ENCODE assay signal across 12 cellular contexts in the genomic region with DNA sequence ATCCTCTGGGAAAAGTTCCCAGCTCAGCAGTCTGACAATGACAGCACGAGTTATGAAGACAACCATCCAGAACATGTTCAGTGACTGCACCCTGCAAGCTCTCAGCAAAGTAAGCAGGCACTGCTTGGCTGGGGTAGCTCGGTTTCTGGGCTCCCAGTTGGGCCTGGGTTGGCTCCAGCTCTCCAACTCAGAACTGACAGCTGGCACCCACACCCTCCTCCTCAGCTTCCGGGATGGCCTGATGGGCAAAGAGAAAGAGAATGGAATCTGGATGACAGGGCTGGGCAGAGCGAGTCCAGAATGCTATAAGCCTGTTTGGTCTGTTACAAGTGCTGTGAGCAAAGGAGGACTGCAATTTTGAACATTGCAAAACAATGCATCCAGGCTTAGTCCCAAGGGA.
A peak's percentile ranks its signal among the peaks of the same experiment; 100 is the strongest.
DNase-seq lines count a peak whose midpoint lies in the region; TF ChIP-seq lines count a peak whose summit lies in the region.
"Had no signal": no experiment of that assay in that cellular context is flagged by ENCODE, and none has a peak within 500 bp of the region (broad histone marks: within the 10 kb centered on the region; RNA-seq: fewer than 3 reads in every experiment).

No MANE protein-coding gene starts in this region.

- H3K14ac ChIP-seq in trophoblast cell (ENCODE audit: low read length) = no peak overlapping the region

- H2BK5ac ChIP-seq in trophoblast cell (ENCODE audit: low read depth, low read length, poor library complexity) = no peak overlapping the region

- H3K4me1 ChIP-seq in trophoblast cell (ENCODE audit: control insufficient read depth in 1 of 2, insufficient read depth in 2 of 2, low read length in 2 of 2) = peaks cover 2 to 5% of the 10 kb centered on the region in 2 experiments
- H3K4me1 ChIP-seq: parathyroid adenoma had no signal

- DNase-seq in DMS 273 (lab: John Stamatoyannopoulos, UW; ENCODE audit: unreplicated experiment) (peak; percentile 76), cardiac septum (ENCODE audit: low spot score) (peak; percentile 91), trophoblast cell (no peak), SW480 (ENCODE audit: low spot score) (no peak), NCI-H1930 (lab: John Stamatoyannopoulos, UW) (no peak)
- no peak for DNase-seq in activated T-helper 2 cell treated with anti-CD3 and anti-CD28 coated beads, Interferon-gamma antibody, Interleukin-2, Interleukin-4, amounts not matched to agents 10 μg/mL and 5 μg/mL and 100 μg/mL, durations not matched to agents 14 hours and 24 hours and 36 hours (ENCODE audit: low spot score)
- no peak for DNase-seq in activated T-cell treated with anti-CD3 and anti-CD28 coated beads, Interleukin-2, amount 50 U/mL, for 24 hours
- DNase-seq: activated T-cell treated with anti-CD3 and anti-CD28 coated beads, Interleukin-2, amount 50 U/mL, for 1 hour; NCI-H2081; T-helper 17 cell had no signal

- H3K4me2 ChIP-seq in trophoblast cell (ENCODE audit: low read length) = no peak overlapping the region

- no peak overlapping the region for H3K4me3 ChIP-seq in trophoblast cell (ENCODE audit: low read depth, low read length)

- peak overlapping the region; percentile 84 to 95 (median 92) for H3K27ac Mint-ChIP-seq in brain
- no peak overlapping the region for H3K27ac Mint-ChIP-seq in activated T-helper 2 cell treated with anti-CD3 and anti-CD28 coated beads, Interferon-gamma antibody, Interleukin-2, Interleukin-4, amounts not matched to agents 10 μg/mL and 5 μg/mL and 100 μg/mL, durations not matched to agents 14 hours and 24 hours and 36 hours
- H3K27ac Mint-ChIP-seq in activated T-cell treated with anti-CD3 and anti-CD28 coated beads, Interleukin-2, amount 50 U/mL, for 24 hours = no peak overlapping the region
- H3K27ac Mint-ChIP-seq: T-helper 17 cell had no signal

- H3K36me3 Mint-ChIP-seq in brain = no peaks in the 10 kb centered on the region
- H3K36me3 Mint-ChIP-seq in activated T-helper 2 cell treated with anti-CD3 and anti-CD28 coated beads, Interferon-gamma antibody, Interleukin-2, Interleukin-4, amounts not matched to agents 10 μg/mL and 5 μg/mL and 100 μg/mL, durations not matched to agents 14 hours and 24 hours and 36 hours (ENCODE audit: low read depth) = no peaks in the 10 kb centered on the region
- no peaks in the 10 kb centered on the region for H3K36me3 Mint-ChIP-seq in activated T-cell treated with anti-CD3 and anti-CD28 coated beads, Interleukin-2, amount 50 U/mL, for 24 hours (ENCODE audit: low read depth)

- H4K91ac ChIP-seq in trophoblast cell (ENCODE audit: low read depth, low read length) = no peak overlapping the region

- no peak overlapping the region for H3K9ac ChIP-seq in trophoblast cell (ENCODE audit: low read length)
- H3K9ac ChIP-seq: parathyroid adenoma had no signal

- no peak overlapping the region for H3K27ac ChIP-seq in trophoblast cell (ENCODE audit: low read depth, low read length)
- H3K27ac ChIP-seq: parathyroid adenoma had no signal

- no peak overlapping the region for H2BK12ac ChIP-seq in trophoblast cell (ENCODE audit: low read length)

- no peak overlapping the region for H2AFZ ChIP-seq in trophoblast cell (ENCODE audit: insufficient read depth, low read length, poor library complexity)
- H2AFZ ChIP-seq: parathyroid adenoma had no signal

- peak overlapping the region; percentile 20 for H2BK120ac ChIP-seq in trophoblast cell (ENCODE audit: insufficient read depth, low read length, poor library complexity)

- no peaks in the 10 kb centered on the region for H3K27me3 ChIP-seq in trophoblast cell (ENCODE audit: insufficient read depth, low read length)

- H3K36me3 ChIP-seq in trophoblast cell (ENCODE audit: control insufficient read depth in 1 of 2, insufficient read depth in 2 of 2, low read length in 2 of 2) = no peaks in the 10 kb centered on the region

- peaks cover 5% of the 10 kb centered on the region for H3K79me1 ChIP-seq in trophoblast cell (ENCODE audit: low read length)

- H3K4ac ChIP-seq in trophoblast cell (ENCODE audit: low read depth, low read length) = no peak overlapping the region

- H3K9me3 ChIP-seq in trophoblast cell (ENCODE audit: insufficient read depth, low read depth, low read length) = no peaks in the 10 kb centered on the region

- peaks cover 5 to 13% (median 8%) of the 10 kb centered on the region in 5 experiments for H3K9me3 Mint-ChIP-seq in brain
- H3K9me3 Mint-ChIP-seq in activated T-helper 2 cell treated with anti-CD3 and anti-CD28 coated beads, Interferon-gamma antibody, Interleukin-2, Interleukin-4, amounts not matched to agents 10 μg/mL and 5 μg/mL and 100 μg/mL, durations not matched to agents 14 hours and 24 hours and 36 hours = no peaks in the 10 kb centered on the region
- H3K9me3 Mint-ChIP-seq in activated T-cell treated with anti-CD3 and anti-CD28 coated beads, Interleukin-2, amount 50 U/mL, for 24 hours = no peaks in the 10 kb centered on the region

- peak overlapping the region; percentile 17 for H4K8ac ChIP-seq in trophoblast cell (ENCODE audit: low read depth, low read length)

- H3K23ac ChIP-seq in trophoblast cell (ENCODE audit: low read length) = no peak overlapping the region

- H3K27me3 Mint-ChIP-seq in brain = peaks cover 3% of the 10 kb centered on the region
- H3K27me3 Mint-ChIP-seq in activated T-helper 2 cell treated with anti-CD3 and anti-CD28 coated beads, Interferon-gamma antibody, Interleukin-2, Interleukin-4, amounts not matched to agents 10 μg/mL and 5 μg/mL and 100 μg/mL, durations not matched to agents 14 hours and 24 hours and 36 hours (ENCODE audit: low read depth) = no peaks in the 10 kb centered on the region
- no peaks in the 10 kb centered on the region for H3K27me3 Mint-ChIP-seq in activated T-cell treated with anti-CD3 and anti-CD28 coated beads, Interleukin-2, amount 50 U/mL, for 24 hours
- H3K27me3 Mint-ChIP-seq: T-helper 17 cell had no signal

- H3K18ac ChIP-seq in trophoblast cell (ENCODE audit: low read length) = no peak overlapping the region

- intact Hi-C loops in cardiac septum (cut with DNase I) = loop anchor here (2.0 kb wide), 2 partner anchors 58 to 118 kb away; no protein-coding TSS in a partner anchor
- intact Hi-C loops in activated T-helper 2 cell treated with anti-CD3 and anti-CD28 coated beads, Interferon-gamma antibody, Interleukin-2, Interleukin-4, amounts not matched to agents 10 μg/mL and 5 μg/mL and 100 μg/mL, durations not matched to agents 14 hours and 24 hours and 36 hours (cut with micrococcal nuclease) = no loop called here

- no CpG with 5 or more reads among the region's 4 CpGs for WGBS in trophoblast cell (ENCODE audit: extremely low coverage, insufficient coverage, insufficient read length)

- peak overlapping the region in 4 of 5 experiments; percentile 6 to 61 (median 20) for H3K4me3 Mint-ChIP-seq in brain
- no peak overlapping the region for H3K4me3 Mint-ChIP-seq in activated T-helper 2 cell treated with anti-CD3 and anti-CD28 coated beads, Interferon-gamma antibody, Interleukin-2, Interleukin-4, amounts not matched to agents 10 μg/mL and 5 μg/mL and 100 μg/mL, durations not matched to agents 14 hours and 24 hours and 36 hours (ENCODE audit: low read depth)
- H3K4me3 Mint-ChIP-seq in activated T-cell treated with anti-CD3 and anti-CD28 coated beads, Interleukin-2, amount 50 U/mL, for 24 hours = no peak overlapping the region
- H3K4me3 Mint-ChIP-seq: T-helper 17 cell had no signal

- H3K4me1 Mint-ChIP-seq in brain = peaks cover 21% of the 10 kb centered on the region
- H3K4me1 Mint-ChIP-seq in activated T-helper 2 cell treated with anti-CD3 and anti-CD28 coated beads, Interferon-gamma antibody, Interleukin-2, Interleukin-4, amounts not matched to agents 10 μg/mL and 5 μg/mL and 100 μg/mL, durations not matched to agents 14 hours and 24 hours and 36 hours (ENCODE audit: low read depth) = no peaks in the 10 kb centered on the region
- no peaks in the 10 kb centered on the region for H3K4me1 Mint-ChIP-seq in activated T-cell treated with anti-CD3 and anti-CD28 coated beads, Interleukin-2, amount 50 U/mL, for 24 hours (ENCODE audit: low read depth)
- H3K4me1 Mint-ChIP-seq: T-helper 17 cell had no signal

- no peaks in the 10 kb centered on the region for H3K79me2 ChIP-seq in trophoblast cell (ENCODE audit: control insufficient read depth, insufficient read depth, low read length, poor library complexity)
- H3K79me2 ChIP-seq: parathyroid adenoma had no signal

- no peak overlapping the region for H2AK5ac ChIP-seq in trophoblast cell (ENCODE audit: low read length)

- TF ChIP-seq CTCF in brain (conservative IDR thresholded peaks at IDR 0.05) = no peak

- H4K12ac ChIP-seq in trophoblast cell (ENCODE audit: low read depth, low read length) = no peak overlapping the region

Comparison
In these comparisons a context has a peak if more than half of its experiments do, and no peak if none do; other contexts are left out.
1. DNase-seq: peak in DMS 273 (single experiment) and cardiac septum (single experiment); none in trophoblast cell (0 of 2), activated T-helper 2 cell treated with anti-CD3 and anti-CD28 coated beads, Interferon-gamma antibody, Interleukin-2, Interleukin-4, amounts not matched to agents 10 μg/mL and 5 μg/mL and 100 μg/mL, durations not matched to agents 14 hours and 24 hours and 36 hours (single experiment), SW480 (single experiment), NCI-H1930 (0 of 2) and activated T-cell treated with anti-CD3 and anti-CD28 coated beads, Interleukin-2, amount 50 U/mL, for 24 hours (single experiment).
2. H3K27ac Mint-ChIP-seq: peak in brain (5 of 5); none in activated T-helper 2 cell treated with anti-CD3 and anti-CD28 coated beads, Interferon-gamma antibody, Interleukin-2, Interleukin-4, amounts not matched to agents 10 μg/mL and 5 μg/mL and 100 μg/mL, durations not matched to agents 14 hours and 24 hours and 36 hours (single experiment) and activated T-cell treated with anti-CD3 and anti-CD28 coated beads, Interleukin-2, amount 50 U/mL, for 24 hours (single experiment).
3. H3K4me3 Mint-ChIP-seq: peak in brain (4 of 5); none in activated T-helper 2 cell treated with anti-CD3 and anti-CD28 coated beads, Interferon-gamma antibody, Interleukin-2, Interleukin-4, amounts not matched to agents 10 μg/mL and 5 μg/mL and 100 μg/mL, durations not matched to agents 14 hours and 24 hours and 36 hours (single experiment) and activated T-cell treated with anti-CD3 and anti-CD28 coated beads, Interleukin-2, amount 50 U/mL, for 24 hours (single experiment).